20 cellular contexts compared by ENCODE assay signal in the genomic region with DNA sequence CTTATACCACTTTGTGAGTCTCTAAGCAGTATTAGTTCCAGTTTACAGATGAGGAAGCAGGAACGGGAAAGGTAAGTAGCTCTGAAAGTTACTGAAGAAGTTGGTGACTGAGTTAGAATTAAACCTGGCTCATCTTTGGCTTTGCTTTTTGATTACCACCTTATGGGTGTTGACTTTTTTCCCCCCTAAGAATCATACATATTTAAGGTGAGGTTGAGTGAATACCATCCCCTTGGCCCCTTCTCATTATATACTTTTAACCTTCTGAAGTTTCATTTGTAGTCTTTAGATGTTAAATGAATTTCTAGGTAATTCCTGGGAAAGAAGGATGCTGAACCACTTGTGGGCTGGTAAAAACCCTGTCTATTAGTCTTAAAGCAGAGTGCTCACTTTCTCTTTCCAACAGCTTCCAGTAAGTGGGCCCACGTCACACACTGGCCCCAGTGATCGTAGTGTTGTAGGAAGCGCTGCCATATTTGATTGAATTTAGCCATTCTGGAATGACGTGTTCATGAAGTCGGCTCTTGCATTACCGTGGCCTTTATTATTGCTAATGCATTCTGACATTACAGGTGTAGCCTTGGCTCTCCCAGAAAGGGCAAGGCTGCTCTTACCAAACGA. TPM values are rescaled to one million over a fixed set of nuclear protein-coding genes. Genes with fewer than 3 reads are reported as not detected.
A peak's percentile ranks its signal among the peaks of the same experiment; 100 is the strongest.
DNase-seq lines count a peak whose midpoint lies in the region; ATAC-seq, FAIRE-seq and TF ChIP-seq lines count a peak whose summit lies in the region.
"Had no signal": no experiment of that assay in that cellular context is flagged by ENCODE, and none has a peak within 500 bp of the region (broad histone marks: within the 10 kb centered on the region; RNA-seq: fewer than 3 reads in every experiment).

No MANE protein-coding gene starts in this region.

- H3K4me3 Mint-ChIP-seq in MCF 10A (ENCODE audit: unreplicated experiment) = no peak overlapping the region
- H3K4me3 Mint-ChIP-seq in activated naive CD8-positive, alpha-beta T cell treated with anti-CD3 and anti-CD28 coated beads, Interleukin-2, amount 10 ng/mL, durations not matched to agents 7 days and 5 days = peak overlapping the region; percentile 17
- no peak overlapping the region for H3K4me3 Mint-ChIP-seq in natural killer cell
- no peak overlapping the region for H3K4me3 Mint-ChIP-seq in type B pancreatic cell
- H3K4me3 Mint-ChIP-seq: B cell; CD4-positive, alpha-beta T cell had no signal

- H3K36me3 Mint-ChIP-seq in MCF 10A (ENCODE audit: insufficient read depth, unreplicated experiment) = peaks cover 4% of the 10 kb centered on the region
- peaks cover 9% of the 10 kb centered on the region for H3K36me3 Mint-ChIP-seq in activated naive CD8-positive, alpha-beta T cell treated with anti-CD3 and anti-CD28 coated beads, Interleukin-2, amount 10 ng/mL, durations not matched to agents 7 days and 5 days
- no peaks in the 10 kb centered on the region for H3K36me3 Mint-ChIP-seq in natural killer cell
- peaks cover 4% of the 10 kb centered on the region for H3K36me3 Mint-ChIP-seq in type B pancreatic cell

- WGBS in pancreas, 2 donors = 84 to 91% methylated on average over 8 of the region's 8 CpGs

- DNase-seq in MCF 10A (ENCODE audit: unreplicated experiment) (no peak), breast epithelium (ENCODE audit: low spot score in 2 of 2) (no peak), natural killer cell (no peak), type B pancreatic cell (ENCODE audit: extremely low spot score, unreplicated experiment) (no peak), pancreas (no peak), NCI-H1417 treated with DMSO at 0.1 percent for 48 hours (lab: John Stamatoyannopoulos, UW) (no peak)
- no peak for DNase-seq in activated naive CD8-positive, alpha-beta T cell treated with anti-CD3 and anti-CD28 coated beads, Interleukin-2, amount 10 ng/mL, durations not matched to agents 7 days and 5 days
- DNase-seq: CD4-positive, alpha-beta T cell; HCEC 1CT; MV-4-11; NCI-H2029 treated with DMSO at 0.1 percent for 48 hours; Peyer's patch had no signal

- TF ChIP-seq POLR2A in breast epithelium (IDR thresholded peaks at IDR 0.05) = no peak

- H3K27me3 ChIP-seq in breast epithelium (no peaks in the 10 kb centered on the region), pancreas (no peaks in the 10 kb centered on the region)
- H3K27me3 ChIP-seq: Peyer's patch had no signal

- H3K9me3 ChIP-seq in breast epithelium (no peaks in the 10 kb centered on the region), pancreas (no peaks in the 10 kb centered on the region)
- H3K9me3 ChIP-seq: Peyer's patch had no signal

- H3K27me3 Mint-ChIP-seq in MCF 10A (ENCODE audit: insufficient read depth, unreplicated experiment) (no peaks in the 10 kb centered on the region), natural killer cell (ENCODE audit: low read depth in 2 of 2) (no peaks in the 10 kb centered on the region), type B pancreatic cell (no peaks in the 10 kb centered on the region)
- H3K27me3 Mint-ChIP-seq in activated naive CD8-positive, alpha-beta T cell treated with anti-CD3 and anti-CD28 coated beads, Interleukin-2, amount 10 ng/mL, durations not matched to agents 7 days and 5 days = no peaks in the 10 kb centered on the region
- H3K27me3 Mint-ChIP-seq: B cell; CD4-positive, alpha-beta T cell had no signal

- peaks cover 4% of the 10 kb centered on the region for H3K4me1 Mint-ChIP-seq in MCF 10A (ENCODE audit: insufficient read depth, unreplicated experiment)
- peaks cover 30% of the 10 kb centered on the region for H3K4me1 Mint-ChIP-seq in activated naive CD8-positive, alpha-beta T cell treated with anti-CD3 and anti-CD28 coated beads, Interleukin-2, amount 10 ng/mL, durations not matched to agents 7 days and 5 days
- H3K4me1 Mint-ChIP-seq in natural killer cell = peaks cover 42 to 57% of the 10 kb centered on the region in 2 donors
- H3K4me1 Mint-ChIP-seq in type B pancreatic cell (ENCODE audit: unreplicated experiment) = peaks cover 31% of the 10 kb centered on the region

- no peak overlapping the region for H3K4me3 ChIP-seq in breast epithelium
- no peak overlapping the region for H3K4me3 ChIP-seq in pancreas
- H3K4me3 ChIP-seq: GM23248, Peyer's patch, SK-N-MC had no signal

- BruUV-seq in MCF 10A (replicated peaks; lab: Mats Ljungman, UMichigan) = TSS peak; percentile 7

- H3K27ac Mint-ChIP-seq in MCF 10A (ENCODE audit: low read depth, unreplicated experiment) (no peak overlapping the region), natural killer cell (peak overlapping the region; percentile 19 to 98), type B pancreatic cell (peak overlapping the region; percentile 29)
- H3K27ac Mint-ChIP-seq in activated naive CD8-positive, alpha-beta T cell treated with anti-CD3 and anti-CD28 coated beads, Interleukin-2, amount 10 ng/mL, durations not matched to agents 7 days and 5 days = peak overlapping the region; percentile 9
- H3K27ac Mint-ChIP-seq: B cell; CD4-positive, alpha-beta T cell had no signal

- peak; percentile 39 for ATAC-seq in activated naive CD8-positive, alpha-beta T cell treated with anti-CD3 and anti-CD28 coated beads, Interleukin-2, amount 10 ng/mL, durations not matched to agents 7 days and 5 days (ENCODE audit: low read depth)
- ATAC-seq in natural killer cell (no peak), pancreas (no peak), HG03159 (IDR thresholded peaks at IDR 0.05; ENCODE audit: unreplicated experiment) (no peak)
- ATAC-seq: Right ventricle myocardium inferior had no signal

- CTCF ChIA-PET in MCF 10A (lab: Yijun Ruan, JAX) = interaction anchor here (0.6 kb wide), 1 partner anchor 92 kb away, joined by 3 read pairs; no protein-coding TSS in a partner anchor

- no peaks in the 10 kb centered on the region for H3K9me3 Mint-ChIP-seq in MCF 10A (ENCODE audit: unreplicated experiment)
- no peaks in the 10 kb centered on the region for H3K9me3 Mint-ChIP-seq in activated naive CD8-positive, alpha-beta T cell treated with anti-CD3 and anti-CD28 coated beads, Interleukin-2, amount 10 ng/mL, durations not matched to agents 7 days and 5 days
- no peaks in the 10 kb centered on the region for H3K9me3 Mint-ChIP-seq in natural killer cell
- no peaks in the 10 kb centered on the region for H3K9me3 Mint-ChIP-seq in type B pancreatic cell
- H3K9me3 Mint-ChIP-seq: CD4-positive, alpha-beta T cell had no signal

- FAIRE-seq in pancreas (lab: Jason Lieb, UNC) = no peak
- FAIRE-seq: GM18507, HTR-8/SVneo had no signal

- no peaks in the 10 kb centered on the region for H3K36me3 ChIP-seq in breast epithelium
- no peaks in the 10 kb centered on the region for H3K36me3 ChIP-seq in pancreas
- H3K36me3 ChIP-seq: Peyer's patch had no signal

- H3K4me1 ChIP-seq in breast epithelium (no peaks in the 10 kb centered on the region), pancreas (peaks cover 7 to 23% (median 20%) of the 10 kb centered on the region in 3 donors)
- H3K4me1 ChIP-seq: Peyer's patch had no signal

- intact Hi-C loops in MCF 10A (cut with micrococcal nuclease) = no loop called here
- intact Hi-C loops in breast epithelium (cut with DNase I; ENCODE audit: low total_unique reads) = no loop called here
- intact Hi-C loops in natural killer cell (cut with micrococcal nuclease) = no loop called here
- intact Hi-C loops in pancreas (cut with DNase I) = no loop called here

- H3K27ac ChIP-seq in breast epithelium (no peak overlapping the region), pancreas (no peak overlapping the region)
- H3K27ac ChIP-seq: GM23248, HL-60, Peyer's patch, SK-N-MC had no signal

- POLR2A ChIA-PET in MCF 10A (lab: Yijun Ruan, JAX) = no interaction called here
- POLR2A ChIA-PET in activated naive CD8-positive, alpha-beta T cell treated with anti-CD3 and anti-CD28 coated beads, Interleukin-2, amount 10 ng/mL, durations not matched to agents 7 days and 5 days (lab: Charles Lee) = no interaction called here

- TF ChIP-seq CTCF in MCF 10A (IDR thresholded peaks at IDR 0.05; ENCODE audit: unreplicated experiment) (no peak), breast epithelium (IDR thresholded peaks at IDR 0.05) (no peak), natural killer cell (IDR thresholded peaks at IDR 0.05) (no peak), type B pancreatic cell (conservative IDR thresholded peaks at IDR 0.05) (no peak), pancreas (IDR thresholded peaks at IDR 0.05) (no peak)

RNA-seq across cellular contexts. Expression of gene PEX14, which starts 46.9 kb away (rescaled TPM):
- total RNA-seq in MCF 10A (2022) (22.2 and 26.6 TPM in 2 replicates), breast epithelium (10 to 100 TPM; 12.5 to 16.1 (median 14.8) TPM), natural killer cell (10 to 100 TPM; 21.4 to 27.3 (median 24.1) TPM), type B pancreatic cell (ENCODE audit: low replicate concordance) (22.5 and 25.3 TPM in 2 replicates), pancreas (10 to 100 TPM in 1 of 6 donors, 1 to 10 TPM in 5; 6.0 to 10.3 (median 7.9) TPM)
- 10 to 100 TPM; 21.6 to 25.2 TPM for total RNA-seq in activated naive CD8-positive, alpha-beta T cell treated with anti-CD3 and anti-CD28 coated beads, Interleukin-2, amount 10 ng/mL, durations not matched to agents 7 days and 5 days
- polyA plus RNA-seq in pancreas = 10 to 100 TPM; 11.9 to 12.8 TPM

RNA-seq across cellular contexts. Expression of gene DFFA, which starts 49.3 kb away (rescaled TPM):
- 51.3 and 55.7 TPM in 2 replicates for total RNA-seq in MCF 10A (2022)
- total RNA-seq in breast epithelium = 10 to 100 TPM; 19.7 to 22.8 (median 21.3) TPM
- 10 to 100 TPM; 31.9 to 33.2 TPM for total RNA-seq in activated naive CD8-positive, alpha-beta T cell treated with anti-CD3 and anti-CD28 coated beads, Interleukin-2, amount 10 ng/mL, durations not matched to agents 7 days and 5 days
- total RNA-seq in natural killer cell = 10 to 100 TPM; 17.5 to 21.8 (median 21.5) TPM
- 41.6 and 52.8 TPM in 2 replicates for total RNA-seq in type B pancreatic cell (ENCODE audit: low replicate concordance)
- total RNA-seq in pancreas = 10 to 100 TPM; 11.8 to 17.4 (median 16.1) TPM
- 1 to 10 TPM; 6.9 to 8.9 TPM for polyA plus RNA-seq in pancreas
